In genomic region chr1:110343249-110343648, GRCh38 we compare ENCODE assay signal across 11 cellular contexts. TPM values are rescaled to one million over a fixed set of nuclear protein-coding genes. Genes with fewer than 3 reads are reported as not detected.
DNase-seq lines count a peak whose midpoint lies in the region; ATAC-seq and TF ChIP-seq lines count a peak whose summit lies in the region.
"Had no signal": no experiment of that assay in that cellular context is flagged by ENCODE, and none has a peak within 500 bp of the region (broad histone marks: within the 10 kb centered on the region; RNA-seq: fewer than 3 reads in every experiment).

No MANE protein-coding gene starts in this region.

- H2AFZ ChIP-seq in MM.1S (ENCODE audit: low read length), result no peak overlapping the region

- DNase-seq in T-helper 2 cell treated with Interferon-gamma antibody and Interleukin-4, amounts not matched to agents 5 μg/mL and 100 μg/mL, for 36 hours (ENCODE audit: low spot score), result no peak
- DNase-seq in T-helper 2 cell, result no peak
- DNase-seq in MM.1S, result no peak
- DNase-seq in effector memory CD8-positive, alpha-beta T cell, result no peak
- no peak for DNase-seq in osteocyte (ENCODE audit: extremely low spot score, unreplicated experiment)
- no peak for DNase-seq in caudate nucleus (lab: John Stamatoyannopoulos, UW)
- DNase-seq in NCI-H2081 (lab: John Stamatoyannopoulos, UW), result no peak
- no peak for DNase-seq in NCI-H2081 treated with DMSO at 0.1 percent for 48 hours (lab: John Stamatoyannopoulos, UW)
- DNase-seq: anterior cingulate cortex, NCI-H1694 treated with DMSO at 0.1 percent for 48 hours had no signal

- peak overlapping the region; percentile 88; the same call in 1 of the 2 replicates for H3K4me3 ChIP-seq in MM.1S (ENCODE audit: low read length)

- H3K27me3 ChIP-seq in MM.1S (replicated peaks; ENCODE audit: insufficient read depth, low read length), result no peaks in the 10 kb centered on the region
- H3K27me3 ChIP-seq: right atrium auricular region had no signal

- H3K4me3 Mint-ChIP-seq in T-helper 2 cell treated with Interferon-gamma antibody and Interleukin-4, amounts not matched to agents 5 μg/mL and 100 μg/mL, for 36 hours, result no peak overlapping the region
- H3K4me3 Mint-ChIP-seq in effector memory CD8-positive, alpha-beta T cell, result no peak overlapping the region
- H3K4me3 Mint-ChIP-seq in osteocyte (ENCODE audit: unreplicated experiment), result peak overlapping the region; percentile 49

- peaks cover 10% of the 10 kb centered on the region; the same call in 1 of the 2 replicates for H3K4me1 ChIP-seq in MM.1S (ENCODE audit: low read length)

- no peak for ATAC-seq in effector memory CD8-positive, alpha-beta T cell (replicated peaks)

- peaks cover 75% of the 10 kb centered on the region for H3K36me3 Mint-ChIP-seq in T-helper 2 cell treated with Interferon-gamma antibody and Interleukin-4, amounts not matched to agents 5 μg/mL and 100 μg/mL, for 36 hours (ENCODE audit: low read depth)
- peaks cover 61% of the 10 kb centered on the region for H3K36me3 Mint-ChIP-seq in effector memory CD8-positive, alpha-beta T cell (ENCODE audit: insufficient read depth)
- H3K36me3 Mint-ChIP-seq in osteocyte (ENCODE audit: unreplicated experiment), result peaks cover 41% of the 10 kb centered on the region

- no peaks in the 10 kb centered on the region for H3F3A ChIP-seq in MM.1S (ENCODE audit: insufficient read depth, low read length)

- H3K27ac ChIP-seq in MM.1S (ENCODE audit: low read length) (peak overlapping the region; percentile 18; the same call in 1 of the 2 replicates), caudate nucleus (ENCODE audit: low read depth, low read length) (no peak overlapping the region)

- H3K4me1 Mint-ChIP-seq in T-helper 2 cell treated with Interferon-gamma antibody and Interleukin-4, amounts not matched to agents 5 μg/mL and 100 μg/mL, for 36 hours (ENCODE audit: low read depth), result peaks cover 65% of the 10 kb centered on the region
- H3K4me1 Mint-ChIP-seq in effector memory CD8-positive, alpha-beta T cell (ENCODE audit: low read depth in 2 of 2), result peaks cover 57 to 78% of the 10 kb centered on the region in 2 donors
- peaks cover 76% of the 10 kb centered on the region for H3K4me1 Mint-ChIP-seq in osteocyte (ENCODE audit: unreplicated experiment)

- H3K9me3 Mint-ChIP-seq in T-helper 2 cell treated with Interferon-gamma antibody and Interleukin-4, amounts not matched to agents 5 μg/mL and 100 μg/mL, for 36 hours, result no peaks in the 10 kb centered on the region
- no peaks in the 10 kb centered on the region for H3K9me3 Mint-ChIP-seq in effector memory CD8-positive, alpha-beta T cell
- H3K9me3 Mint-ChIP-seq in osteocyte (ENCODE audit: unreplicated experiment), result no peaks in the 10 kb centered on the region

- H3K9me3 ChIP-seq in MM.1S (replicated peaks; ENCODE audit: insufficient read depth, low read length), result no peaks in the 10 kb centered on the region
- H3K9me3 ChIP-seq: right atrium auricular region had no signal

- peak overlapping the region; percentile 76 for H3K4me2 ChIP-seq in MM.1S (ENCODE audit: low read depth, low read length)

- no peaks in the 10 kb centered on the region for H3K27me3 Mint-ChIP-seq in T-helper 2 cell treated with Interferon-gamma antibody and Interleukin-4, amounts not matched to agents 5 μg/mL and 100 μg/mL, for 36 hours (ENCODE audit: low read depth)
- H3K27me3 Mint-ChIP-seq in effector memory CD8-positive, alpha-beta T cell, result no peaks in the 10 kb centered on the region
- no peaks in the 10 kb centered on the region for H3K27me3 Mint-ChIP-seq in osteocyte (ENCODE audit: unreplicated experiment)

- H3K79me2 ChIP-seq in MM.1S (ENCODE audit: low read length), result peaks cover 89% of the 10 kb centered on the region

- no peaks in the 10 kb centered on the region; the same call in none of the 2 replicates for H3K36me3 ChIP-seq in MM.1S (replicated peaks; ENCODE audit: insufficient read depth, low read length)

- no peaks in the 10 kb centered on the region for H3K9me2 ChIP-seq in MM.1S (replicated peaks; ENCODE audit: insufficient read depth, low read length)

- peaks cover 23% of the 10 kb centered on the region for H4K20me1 ChIP-seq in MM.1S (ENCODE audit: insufficient read depth, low read length)

- H3K9ac ChIP-seq in MM.1S (ENCODE audit: low read length), result peak overlapping the region; percentile 23; the same call in 1 of the 2 replicates

- TF ChIP-seq CTCF in MM.1S (IDR thresholded peaks at IDR 0.05; ENCODE audit: low read length) (no peak), osteocyte (IDR thresholded peaks at IDR 0.05) (no peak)

- H3K27ac Mint-ChIP-seq in T-helper 2 cell treated with Interferon-gamma antibody and Interleukin-4, amounts not matched to agents 5 μg/mL and 100 μg/mL, for 36 hours, result peak overlapping the region; percentile 58
- peak overlapping the region; percentile 44 to 51 for H3K27ac Mint-ChIP-seq in effector memory CD8-positive, alpha-beta T cell
- H3K27ac Mint-ChIP-seq in osteocyte (ENCODE audit: unreplicated experiment), result no peak overlapping the region

RNA-seq across cellular contexts. Expression of gene RBM15, which starts 4.1 kb away (rescaled TPM):
- 26.3 and 27.8 TPM in 2 replicates for total RNA-seq in osteocyte

RNA-seq across cellular contexts. Expression of gene SLC16A4, which starts 47.6 kb away (rescaled TPM):
- 25.8 and 26.3 TPM in 2 replicates for total RNA-seq in osteocyte
